Comparison of ENCODE assay signal across 8 cellular contexts in the genomic region with DNA sequence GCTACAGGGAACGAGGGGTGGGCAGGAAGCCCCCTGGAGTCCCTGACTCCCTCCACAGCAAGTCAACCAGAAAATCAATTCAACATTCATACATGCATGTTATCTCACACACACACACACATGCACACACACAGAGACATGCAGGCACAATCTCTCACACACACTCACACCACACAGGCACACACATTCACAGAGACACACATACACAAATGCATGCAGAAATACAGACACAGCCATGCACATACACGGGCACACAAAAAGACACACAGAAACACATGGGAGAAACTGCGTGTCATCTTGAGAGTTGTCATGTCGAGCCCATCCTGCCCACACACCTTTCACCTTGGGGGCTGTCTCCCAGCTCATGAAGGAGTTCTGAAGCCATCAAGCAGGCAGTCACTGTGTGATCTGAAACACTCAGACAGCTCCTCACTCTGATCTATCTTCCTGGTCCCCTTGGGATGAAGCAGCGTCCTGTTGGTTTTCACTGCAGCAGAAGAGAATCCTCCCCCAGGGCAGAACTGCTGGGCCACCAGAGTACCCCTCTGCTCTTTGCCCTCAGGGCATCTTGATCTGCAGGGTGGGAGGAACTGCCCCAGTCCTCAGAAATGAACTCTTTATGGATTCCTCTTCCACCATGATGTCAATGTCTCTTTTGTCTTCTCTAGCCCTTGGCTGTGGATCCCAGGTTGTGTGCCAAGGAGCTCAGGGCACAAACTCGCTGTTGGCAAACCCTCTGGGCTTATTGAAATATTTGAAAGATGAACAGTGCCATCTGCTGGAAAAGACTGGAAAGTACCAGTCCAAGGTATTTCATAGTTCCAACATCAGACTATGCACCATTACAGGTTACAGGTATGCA. TPM values are rescaled to one million over a fixed set of nuclear protein-coding genes. Genes with fewer than 3 reads are reported as not detected.
DNase-seq lines count a peak whose midpoint lies in the region; ATAC-seq, FAIRE-seq and TF ChIP-seq lines count a peak whose summit lies in the region.

No MANE protein-coding gene starts in this region.

- H3K79me2 ChIP-seq in parathyroid adenoma: no peaks in the 10 kb centered on the region

- no peak overlapping the region for H3K9ac ChIP-seq in parathyroid adenoma

- peaks cover 47% of the 10 kb centered on the region for H3K27me3 ChIP-seq in BE2C
- H3K27me3 ChIP-seq in Peyer's patch: peaks cover 0 to 6% of the 10 kb centered on the region in 2 donors
- H3K27me3 ChIP-seq in parathyroid adenoma (ENCODE audit: control insufficient read depth, insufficient read depth, low read length): no peaks in the 10 kb centered on the region

- H3K4me3 ChIP-seq in BE2C (ENCODE audit: low read depth, low read length) (no peak overlapping the region), Peyer's patch (no peak overlapping the region), parathyroid adenoma (ENCODE audit: low read depth, low read length) (no peak overlapping the region)

- no peak overlapping the region for H3K27ac ChIP-seq in Peyer's patch
- no peak overlapping the region for H3K27ac ChIP-seq in parathyroid adenoma

- H3K9me3 Mint-ChIP-seq in IgD-negative memory B cell: no peaks in the 10 kb centered on the region

- FAIRE-seq in GM18507 (lab: Jason Lieb, UNC): peak; percentile 60

- H3K27ac Mint-ChIP-seq in IgD-negative memory B cell: peak overlapping the region in 2 of 3 donors; percentile 3 to 19

- peak overlapping the region in 2 of 4 donors; percentile 2 to 6 for H3K4me3 Mint-ChIP-seq in IgD-negative memory B cell

- no peak overlapping the region for H3K4me2 ChIP-seq in parathyroid adenoma (ENCODE audit: low read length)

- H3K9me3 ChIP-seq in BE2C (no peaks in the 10 kb centered on the region), Peyer's patch (no peaks in the 10 kb centered on the region), parathyroid adenoma (ENCODE audit: control insufficient read depth, low read length) (no peaks in the 10 kb centered on the region)

- peak; percentile 55 for TF ChIP-seq CTCF in BE2C (IDR thresholded peaks at IDR 0.05; ENCODE audit: low read depth, low read length)
- peak; percentile 60 to 89 (median 84) for TF ChIP-seq CTCF in Peyer's patch (IDR thresholded peaks at IDR 0.05)
- peak; percentile 74 for TF ChIP-seq CTCF in parathyroid adenoma (IDR thresholded peaks at IDR 0.05)

- H2AFZ ChIP-seq in parathyroid adenoma: no peak overlapping the region

- H3K4me1 Mint-ChIP-seq in IgD-negative memory B cell: peaks cover 2 to 8% (median 5%) of the 10 kb centered on the region in 3 donors

- H3K27me3 Mint-ChIP-seq in IgD-negative memory B cell: peaks cover 52% of the 10 kb centered on the region

- ATAC-seq in GM21360 (IDR thresholded peaks at IDR 0.05; ENCODE audit: unreplicated experiment): no peak

- H3K4me1 ChIP-seq in BE2C (no peaks in the 10 kb centered on the region), Peyer's patch (peaks cover 0 to 10% (median 0%) of the 10 kb centered on the region in 4 donors), parathyroid adenoma (no peaks in the 10 kb centered on the region)

- no peak for TF ChIP-seq POLR2A in Peyer's patch (IDR thresholded peaks at IDR 0.05)

- DNase-seq in BE2C (peak; percentile 50), GM18507 (ENCODE audit: extremely low spot score, insufficient read length, low read depth) (no peak), Peyer's patch (peak in 2 of 3 donors; percentile 47 to 77), glomerular endothelial cell (ENCODE audit: extremely low read depth, low read depth, low spot score) (peak; percentile 45)
- DNase-seq in activated naive CD4-positive, alpha-beta T cell treated with anti-CD3 and anti-CD28 coated beads, Interleukin-2, amount 50 U/mL, for 16 hours: peak; percentile 40

- H3K36me3 Mint-ChIP-seq in IgD-negative memory B cell: no peaks in the 10 kb centered on the region

- H3K36me3 ChIP-seq in BE2C (no peaks in the 10 kb centered on the region), Peyer's patch (no peaks in the 10 kb centered on the region), parathyroid adenoma (ENCODE audit: control insufficient read depth, insufficient read depth, low read length) (no peaks in the 10 kb centered on the region)

RNA-seq across cellular contexts. Expression of gene RAET1L, which starts 8.8 kb away (rescaled TPM):
- not detected for polyA plus RNA-seq in BE2C (2012; ENCODE audit: insufficient read depth, insufficient read length, low read depth)
- polyA plus RNA-seq in IgD-negative memory B cell: not detected
- total RNA-seq in Peyer's patch: not detected
- not detected in 2 replicates for total RNA-seq in glomerular endothelial cell

RNA-seq across cellular contexts. Expression of gene ULBP3, which starts 52.4 kb away (rescaled TPM):
- polyA plus RNA-seq in BE2C (2012; ENCODE audit: insufficient read depth, insufficient read length, low read depth): 1.2 TPM
- polyA plus RNA-seq in IgD-negative memory B cell: 1.1 TPM
- total RNA-seq in Peyer's patch (not detected), glomerular endothelial cell (8.0 and 11.0 TPM in 2 replicates)

RNA-seq across cellular contexts. Expression of gene ULBP1, which starts 52.8 kb away (rescaled TPM):
- 5.4 TPM for polyA plus RNA-seq in BE2C (2012; ENCODE audit: insufficient read depth, insufficient read length, low read depth)
- polyA plus RNA-seq in IgD-negative memory B cell: not detected
- not detected for total RNA-seq in Peyer's patch
- 3.3 and 4.1 TPM in 2 replicates for total RNA-seq in glomerular endothelial cell
